Comparison of ENCODE assay signal across 16 cellular contexts in genomic region chr15:93173369-93173768, GRCh38.
DNase-seq lines count a peak whose midpoint lies in the region; ATAC-seq and TF ChIP-seq lines count a peak whose summit lies in the region.
"Had no signal": no experiment of that assay in that cellular context is flagged by ENCODE, and none has a peak within 500 bp of the region (broad histone marks: within the 10 kb centered on the region; RNA-seq: fewer than 3 reads in every experiment).

No MANE protein-coding gene starts in this region.

- intact Hi-C loops in right lobe of liver (cut with DNase I): no loop called here

- no peaks in the 10 kb centered on the region for H3K27me3 ChIP-seq in mesendoderm (ENCODE audit: insufficient read depth, low read length, poor library complexity)
- no peaks in the 10 kb centered on the region; the same call in 1 of the 2 replicates for H3K27me3 ChIP-seq in H7 (ENCODE audit: control insufficient read depth, insufficient read depth, low read length)
- H3K27me3 ChIP-seq in hepatocyte: no peaks in the 10 kb centered on the region
- no peaks in the 10 kb centered on the region for H3K27me3 ChIP-seq in right lobe of liver
- H3K27me3 ChIP-seq: BLaER1 had no signal

- no peak overlapping the region for H2BK5ac ChIP-seq in mesendoderm (ENCODE audit: low read length)

- no peak overlapping the region for H3K9ac ChIP-seq in mesendoderm (ENCODE audit: low read length)
- H3K9ac ChIP-seq: BLaER1 had no signal

- H3K79me1 ChIP-seq in mesendoderm (ENCODE audit: low read length): no peaks in the 10 kb centered on the region

- DNase-seq in DMS53 treated with DMSO at 0.1 percent for 48 hours (lab: John Stamatoyannopoulos, UW; ENCODE audit: unreplicated experiment): peak; percentile 31
- peak; percentile 63 for DNase-seq in M059J (ENCODE audit: low read depth)
- DNase-seq in astrocyte of the hippocampus (ENCODE audit: low read depth, low spot score): peak; percentile 90
- peak; percentile 47 for DNase-seq in mesendoderm
- DNase-seq in stimulated activated CD4-positive, alpha-beta T cell treated with anti-CD3 and anti-CD28 coated beads, Interleukin-12 subunit alpha, Interleukin-12 subunit beta, amount 100 ng/mL, for 4 hours: no peak
- no peak for DNase-seq in H7
- no peak for DNase-seq in hepatocyte (ENCODE audit: low spot score)
- DNase-seq in right lobe of liver: no peak
- DNase-seq: activated CD4-positive, alpha-beta T cell treated with anti-CD3 and anti-CD28 coated beads, Interleukin-2, amount 10 ng/mL, durations not matched to agents 7 days and 5 days; aorta; midbrain; posterior cingulate gyrus; T-helper 2 cell had no signal

- no peak overlapping the region for H4K5ac ChIP-seq in mesendoderm (ENCODE audit: low read length)

- H2BK120ac ChIP-seq in mesendoderm (ENCODE audit: low read depth, low read length): no peak overlapping the region

- H3K79me2 ChIP-seq in mesendoderm (ENCODE audit: control insufficient read depth, insufficient read depth, low read length) (no peaks in the 10 kb centered on the region), hepatocyte (no peaks in the 10 kb centered on the region)

- H3K56ac ChIP-seq in mesendoderm (ENCODE audit: low read length): no peak overlapping the region

- no peak overlapping the region for H2AK5ac ChIP-seq in mesendoderm (ENCODE audit: low read length)

- H3K4me1 ChIP-seq in mesendoderm (ENCODE audit: control insufficient read depth, low read depth, low read length): no peaks in the 10 kb centered on the region
- H3K4me1 ChIP-seq in hepatocyte (ENCODE audit: insufficient read depth): no peaks in the 10 kb centered on the region
- H3K4me1 ChIP-seq in right lobe of liver: no peaks in the 10 kb centered on the region

- no peak overlapping the region for H3K18ac ChIP-seq in mesendoderm (ENCODE audit: low read length)

- no peaks in the 10 kb centered on the region for H4K20me1 ChIP-seq in hepatocyte (ENCODE audit: insufficient read depth, poor library complexity, severe bottlenecking)
- H4K20me1 ChIP-seq: BLaER1 had no signal

- H3K4me3 ChIP-seq in mesendoderm (ENCODE audit: low read length): no peak overlapping the region
- no peak overlapping the region for H3K4me3 ChIP-seq in H7 (ENCODE audit: insufficient read depth, low read depth, low read length)
- H3K4me3 ChIP-seq in hepatocyte: no peak overlapping the region
- H3K4me3 ChIP-seq in right lobe of liver: no peak overlapping the region
- H3K4me3 ChIP-seq: BLaER1, PC-9 had no signal

- H2AFZ ChIP-seq in hepatocyte: no peak overlapping the region
- H2AFZ ChIP-seq: PC-9 had no signal

- TF ChIP-seq CTCF in hepatocyte (IDR thresholded peaks at IDR 0.05; ENCODE audit: poor library complexity): no peak
- TF ChIP-seq CTCF in right lobe of liver (IDR thresholded peaks at IDR 0.05): no peak

- ATAC-seq in right lobe of liver: no peak
- ATAC-seq: stimulated activated memory B cell treated with anti-CD40 and anti-IgM and Interleukin-4, amounts not matched to agents 10 μg/mL and 1 μg/mL and 100 μg/mL, for 72 hours had no signal

- no CpG with 5 or more reads among the region's 3 CpGs for WGBS in mesendoderm (ENCODE audit: extremely low coverage, insufficient coverage, low lambda C conversion rate)
- 52% methylated on average over 3 of the region's 3 CpGs for WGBS in hepatocyte (ENCODE audit: low lambda C conversion rate, missing lambda C conversion rate)
- 28% methylated on average over 3 of the region's 3 CpGs for WGBS in right lobe of liver (ENCODE audit: insufficient coverage, low coverage, low lambda C conversion rate, missing lambda C conversion rate)

- H3K36me3 ChIP-seq in mesendoderm (ENCODE audit: control insufficient read depth, insufficient read depth, low read length): no peaks in the 10 kb centered on the region
- H3K36me3 ChIP-seq in H7 (replicated peaks; ENCODE audit: control insufficient read depth, insufficient read depth, low read length): no peaks in the 10 kb centered on the region
- H3K36me3 ChIP-seq in hepatocyte (replicated peaks; ENCODE audit: insufficient read depth, low read depth): no peaks in the 10 kb centered on the region
- H3K36me3 ChIP-seq in right lobe of liver: no peaks in the 10 kb centered on the region
- H3K36me3 ChIP-seq: BLaER1 had no signal

- no peak overlapping the region for H4K8ac ChIP-seq in mesendoderm (ENCODE audit: low read depth, low read length)

- TF ChIP-seq POLR2A in right lobe of liver (IDR thresholded peaks at IDR 0.05): no peak

- H3K9me2 ChIP-seq in hepatocyte (replicated peaks; ENCODE audit: insufficient read depth): no peaks in the 10 kb centered on the region

- H3K27ac ChIP-seq in mesendoderm (ENCODE audit: low read depth, low read length) (no peak overlapping the region), hepatocyte (no peak overlapping the region), right lobe of liver (no peak overlapping the region)
- H3K27ac ChIP-seq: BLaER1, PC-9 had no signal

- no peak overlapping the region for H3K4ac ChIP-seq in mesendoderm (ENCODE audit: low read depth, low read length)

- no peak overlapping the region for H3K23ac ChIP-seq in mesendoderm (ENCODE audit: low read length)

- no peak overlapping the region for H2BK15ac ChIP-seq in mesendoderm (replicated peaks; ENCODE audit: low read depth)

- no peak overlapping the region for H3K4me2 ChIP-seq in mesendoderm (ENCODE audit: low read length)
- H3K4me2 ChIP-seq in hepatocyte: no peak overlapping the region
- H3K4me2 ChIP-seq: BLaER1, PC-9 had no signal

- H3K9me3 ChIP-seq in hepatocyte (ENCODE audit: low read depth) (no peaks in the 10 kb centered on the region), right lobe of liver (no peaks in the 10 kb centered on the region)

Comparison
In these comparisons a context has a peak if more than half of its experiments do, and no peak if none do; other contexts are left out.
1. DNase-seq: peak in DMS53 treated with DMSO at 0.1 percent for 48 hours (single experiment), M059J (single experiment), astrocyte of the hippocampus (single experiment) and mesendoderm (single experiment); none in stimulated activated CD4-positive, alpha-beta T cell treated with anti-CD3 and anti-CD28 coated beads, Interleukin-12 subunit alpha, Interleukin-12 subunit beta, amount 100 ng/mL, for 4 hours (single experiment), H7 (single experiment), hepatocyte (single experiment) and right lobe of liver (0 of 3).